24 cellular contexts compared by ENCODE assay signal in genomic region chr11:79274636-79275315, GRCh38.
A peak's percentile ranks its signal among the peaks of the same experiment; 100 is the strongest.
DNase-seq lines count a peak whose midpoint lies in the region; ATAC-seq and TF ChIP-seq lines count a peak whose summit lies in the region.
"Had no signal": no experiment of that assay in that cellular context is flagged by ENCODE, and none has a peak within 500 bp of the region (broad histone marks: within the 10 kb centered on the region; RNA-seq: fewer than 3 reads in every experiment).

No MANE protein-coding gene starts in this region.

- H2BK15ac ChIP-seq in mesenchymal stem cell (ENCODE audit: low read depth, poor library complexity, severe bottlenecking), result no peak overlapping the region

- peak overlapping the region; percentile 3; the same call in 1 of the 2 replicates for H3K4me3 Mint-ChIP-seq in HFFc6
- no peak overlapping the region for H3K4me3 Mint-ChIP-seq in brain
- H3K4me3 Mint-ChIP-seq: activated T-cell treated with anti-CD3 and anti-CD28 coated beads, Interleukin-2, amount 50 U/mL, for 4 hours had no signal

- H3K27ac Mint-ChIP-seq in HFFc6 (peak overlapping the region; percentile 43; the same call in 1 of the 2 replicates), brain (peak overlapping the region; percentile 17 to 95 (median 88))

- H2BK5ac ChIP-seq in mesenchymal stem cell (ENCODE audit: low read depth, low read length, poor library complexity, severe bottlenecking), result no peak overlapping the region

- H3K36me3 Mint-ChIP-seq in HFFc6 (ENCODE audit: low read depth) (peaks cover 4% of the 10 kb centered on the region; the same call in 1 of the 2 replicates), brain (no peaks in the 10 kb centered on the region)

- H3K4me1 Mint-ChIP-seq in HFFc6 (ENCODE audit: low read depth) (peaks cover 25% of the 10 kb centered on the region), brain (peaks cover 65% of the 10 kb centered on the region)

- H3K27me3 Mint-ChIP-seq in HFFc6 (ENCODE audit: insufficient read depth), result no peaks in the 10 kb centered on the region; the same call in none of the 2 replicates
- H3K27me3 Mint-ChIP-seq in brain, result peaks cover 5% of the 10 kb centered on the region

- POLR2A ChIA-PET in AG04450 (lab: Yijun Ruan, JAX), result no interaction called here

- H3K18ac ChIP-seq in mesenchymal stem cell (ENCODE audit: low read depth in 1 of 2, low read length in 2 of 2), result no peak overlapping the region

- WGBS in mesenchymal stem cell, result 57% methylated on average over 8 of the region's 8 CpGs

- CTCF ChIA-PET in AG04450 (lab: Charles Lee), result no interaction called here

- H3K4me2 ChIP-seq in mesenchymal stem cell (ENCODE audit: low read length, poor library complexity, severe bottlenecking), result no peak overlapping the region

- TF ChIP-seq CTCF in AG04450 (IDR thresholded peaks at IDR 0.05; ENCODE audit: low read depth, low read length) (no peak), HFFc6 (IDR thresholded peaks at IDR 0.05) (no peak), brain (conservative IDR thresholded peaks at IDR 0.05) (no peak)

- H2BK12ac ChIP-seq in mesenchymal stem cell (ENCODE audit: low read length in 2 of 2), result no peak overlapping the region

- H3K4me3 ChIP-seq in AG04450 (ENCODE audit: low read depth, low read length), result no peak overlapping the region
- H3K4me3 ChIP-seq in mesenchymal stem cell (ENCODE audit: insufficient read depth in 1 of 2, low read depth in 1 of 2, low read length in 2 of 2), result no peak overlapping the region
- no peak overlapping the region for H3K4me3 ChIP-seq in MG63
- H3K4me3 ChIP-seq: body of pancreas, coronary artery, lower lobe of right lung, testis had no signal

- H4K91ac ChIP-seq in mesenchymal stem cell (ENCODE audit: low read length), result no peak overlapping the region

- no peak overlapping the region for H4K8ac ChIP-seq in mesenchymal stem cell (ENCODE audit: low read length)

- H3K36me3 ChIP-seq in mesenchymal stem cell (ENCODE audit: control insufficient read depth in 1 of 2, insufficient read depth in 2 of 2, low read depth in 1 of 2, low read length in 2 of 2) (no peaks in the 10 kb centered on the region), MG63 (no peaks in the 10 kb centered on the region)
- H3K36me3 ChIP-seq: lower lobe of right lung had no signal

- H3K27ac ChIP-seq in AG04450 (ENCODE audit: low read depth, low read length), result no peak overlapping the region
- no peak overlapping the region for H3K27ac ChIP-seq in mesenchymal stem cell (ENCODE audit: low read length, poor library complexity, severe bottlenecking)
- H3K27ac ChIP-seq: body of pancreas, coronary artery, foreskin keratinocyte, lower lobe of right lung, testis had no signal

- H3K9me3 Mint-ChIP-seq in HFFc6, result no peaks in the 10 kb centered on the region
- H3K9me3 Mint-ChIP-seq in brain, result no peaks in the 10 kb centered on the region
- H3K9me3 Mint-ChIP-seq: activated T-cell treated with anti-CD3 and anti-CD28 coated beads, Interleukin-2, amount 50 U/mL, for 4 hours had no signal

- DNase-seq in AG04450 (ENCODE audit: low read depth, low spot score), result peak; percentile 52
- peak; percentile 66 for DNase-seq in HFFc6
- peak; percentile 18 for DNase-seq in mesenchymal stem cell
- DNase-seq in MG63, result no peak
- DNase-seq in NCI-H128 (lab: John Stamatoyannopoulos, UW; ENCODE audit: unreplicated experiment), result no peak
- no peak for DNase-seq in NOMO-1 treated with DMSO at 0.1 percent for 48 hours (lab: John Stamatoyannopoulos, UW; ENCODE audit: unreplicated experiment)
- DNase-seq: activated CD4-positive, CD25-positive, alpha-beta regulatory T cell treated with anti-CD3 and anti-CD28 coated beads, Interleukin-2, amount 50 U/mL, for 72 hours; activated naive CD4-positive, alpha-beta T cell treated with Interleukin-2 at 50 U/mL for 16 hours; activated T-cell treated with anti-CD3 and anti-CD28 coated beads, Interleukin-2, amount 50 U/mL, for 4 hours; body of pancreas; foreskin keratinocyte; HCEC 1CT; hypothalamus; islet precursor cell; Karpas-422; lower lobe of right lung; NCI-H1092 treated with DMSO at 0.1 percent for 48 hours; NCI-H524 treated with DMSO at 0.1 percent for 48 hours; occipital lobe; right cardiac atrium; testis had no signal

- no peak for ATAC-seq in HG02981 (IDR thresholded peaks at IDR 0.05; ENCODE audit: unreplicated experiment)
- ATAC-seq: activated T-cell treated with anti-CD3 and anti-CD28 coated beads, Interleukin-2, amount 50 U/mL, for 4 hours; body of pancreas; foreskin keratinocyte; lower lobe of right lung; right cardiac atrium had no signal

- H2AK5ac ChIP-seq in mesenchymal stem cell (ENCODE audit: low read length, severe bottlenecking), result no peak overlapping the region

- no peaks in the 10 kb centered on the region for H3K9me3 ChIP-seq in AG04450 (ENCODE audit: control insufficient read depth, insufficient read depth, low read length)
- H3K9me3 ChIP-seq in mesenchymal stem cell (ENCODE audit: control insufficient read depth, low read length), result no peaks in the 10 kb centered on the region
- H3K9me3 ChIP-seq in MG63, result no peaks in the 10 kb centered on the region
- H3K9me3 ChIP-seq: body of pancreas, lower lobe of right lung, testis had no signal

- H3K9ac ChIP-seq in mesenchymal stem cell (ENCODE audit: low read length), result peak overlapping the region; percentile 33

- H3K4ac ChIP-seq in mesenchymal stem cell (ENCODE audit: low read depth in 1 of 2, low read length in 2 of 2), result no peak overlapping the region

- no peak overlapping the region for H2BK120ac ChIP-seq in mesenchymal stem cell (ENCODE audit: low read depth, low read length)

- H3K27me3 ChIP-seq in AG04450 (ENCODE audit: control insufficient read depth, insufficient read depth, low read length) (no peaks in the 10 kb centered on the region), mesenchymal stem cell (ENCODE audit: control insufficient read depth in 1 of 2, insufficient read depth in 1 of 2, low read length in 2 of 2) (peaks cover 0 to 5% of the 10 kb centered on the region in 2 experiments), MG63 (no peaks in the 10 kb centered on the region)
- H3K27me3 ChIP-seq: body of pancreas, foreskin keratinocyte, testis had no signal

- peaks cover 3% of the 10 kb centered on the region for H3K4me1 ChIP-seq in mesenchymal stem cell (ENCODE audit: control insufficient read depth, insufficient read depth, low read depth, low read length)
- H3K4me1 ChIP-seq: body of pancreas, foreskin keratinocyte, lower lobe of right lung, testis had no signal

- H3K79me1 ChIP-seq in mesenchymal stem cell (replicated peaks; ENCODE audit: low read length, poor library complexity, severe bottlenecking), result no peaks in the 10 kb centered on the region

- no peak overlapping the region for H3K14ac ChIP-seq in mesenchymal stem cell (ENCODE audit: low read length in 2 of 2)

- no peak overlapping the region for H2AFZ ChIP-seq in mesenchymal stem cell (ENCODE audit: low read depth, low read length)

- no peak overlapping the region for H3K23ac ChIP-seq in mesenchymal stem cell (ENCODE audit: low read length in 2 of 2)

Comparison
In these comparisons a context has a peak if more than half of its experiments do, and no peak if none do; other contexts are left out.
1. DNase-seq: peak in AG04450 (single experiment), HFFc6 (single experiment) and mesenchymal stem cell (single experiment); none in MG63 (single experiment), NCI-H128 (single experiment) and NOMO-1 treated with DMSO at 0.1 percent for 48 hours (single experiment).